Comparison of ENCODE assay signal across 16 cellular contexts in genomic region chr12:11961686-11962085, GRCh38.
A peak's percentile ranks its signal among the peaks of the same experiment; 100 is the strongest.
DNase-seq lines count a peak whose midpoint lies in the region; ATAC-seq and TF ChIP-seq lines count a peak whose summit lies in the region.
"Had no signal": no experiment of that assay in that cellular context is flagged by ENCODE, and none has a peak within 500 bp of the region (broad histone marks: within the 10 kb centered on the region; RNA-seq: fewer than 3 reads in every experiment).

No MANE protein-coding gene starts in this region.

- H3K9me3 ChIP-seq in endodermal cell (ENCODE audit: control insufficient read depth, low read length) (no peaks in the 10 kb centered on the region), neuronal stem cell (replicated peaks in 1 of 2; ENCODE audit: control insufficient read depth in 2 of 2, insufficient read depth in 1 of 2, low read depth in 1 of 2, low read length in 2 of 2) (no peaks in the 10 kb centered on the region), WERI-Rb-1 (ENCODE audit: severe bottlenecking) (no peaks in the 10 kb centered on the region)
- H3K9me3 ChIP-seq: BLaER1 had no signal

- no peak overlapping the region for H3K4me3 Mint-ChIP-seq in activated CD4-positive, alpha-beta T cell treated with anti-CD3 and anti-CD28 coated beads, Interleukin-2, amount 10 ng/mL, durations not matched to agents 7 days and 5 days
- no peak overlapping the region for H3K4me3 Mint-ChIP-seq in endodermal cell
- H3K4me3 Mint-ChIP-seq: CD14-positive monocyte; CD4-positive, alpha-beta memory T cell had no signal

- H2BK15ac ChIP-seq in neuronal stem cell (ENCODE audit: low read length), result no peak overlapping the region

- H3K4me1 ChIP-seq in endodermal cell (ENCODE audit: control insufficient read depth, insufficient read depth, low read length), result peaks cover 11% of the 10 kb centered on the region
- H3K4me1 ChIP-seq in neuronal stem cell (ENCODE audit: control insufficient read depth in 2 of 2, insufficient read depth in 1 of 2, low read depth in 1 of 2, low read length in 2 of 2), result peaks cover 3 to 11% of the 10 kb centered on the region in 2 donors

- no peak overlapping the region for H3K4ac ChIP-seq in neuronal stem cell (ENCODE audit: low read length)

- H3K27ac Mint-ChIP-seq in activated CD4-positive, alpha-beta T cell treated with anti-CD3 and anti-CD28 coated beads, Interleukin-2, amount 10 ng/mL, durations not matched to agents 7 days and 5 days, result no peak overlapping the region
- peak overlapping the region; percentile 4 for H3K27ac Mint-ChIP-seq in endodermal cell

- H3K36me3 Mint-ChIP-seq in activated CD4-positive, alpha-beta T cell treated with anti-CD3 and anti-CD28 coated beads, Interleukin-2, amount 10 ng/mL, durations not matched to agents 7 days and 5 days (ENCODE audit: low read depth), result peaks cover 12% of the 10 kb centered on the region
- H3K36me3 Mint-ChIP-seq in endodermal cell (ENCODE audit: low read depth), result peaks cover 18% of the 10 kb centered on the region
- H3K36me3 Mint-ChIP-seq: CD14-positive monocyte; CD4-positive, alpha-beta memory T cell had no signal

- H4K91ac ChIP-seq in neuronal stem cell (ENCODE audit: low read depth, low read length, poor library complexity), result no peak overlapping the region

- no peak overlapping the region for H3K4me2 ChIP-seq in neuronal stem cell (ENCODE audit: insufficient read depth, low read length, poor library complexity, severe bottlenecking)
- H3K4me2 ChIP-seq: BLaER1 had no signal

- no peak overlapping the region for H3K14ac ChIP-seq in neuronal stem cell (ENCODE audit: low read length)

- H3K27me3 ChIP-seq in endodermal cell (ENCODE audit: control insufficient read depth, insufficient read depth, low read length, poor library complexity, severe bottlenecking) (no peaks in the 10 kb centered on the region), neuronal stem cell (ENCODE audit: control insufficient read depth in 3 of 3, insufficient read depth in 3 of 3, low read depth in 1 of 3, low read length in 3 of 3) (no peaks in the 10 kb centered on the region), WERI-Rb-1 (ENCODE audit: insufficient read depth, low read depth, severe bottlenecking) (no peaks in the 10 kb centered on the region)
- H3K27me3 ChIP-seq: BLaER1 had no signal

- peak overlapping the region; percentile 85 for H3K18ac ChIP-seq in neuronal stem cell (ENCODE audit: low read length)

- CTCF ChIA-PET in activated CD4-positive, alpha-beta T cell treated with anti-CD3 and anti-CD28 coated beads, Interleukin-2, amount 10 ng/mL, durations not matched to agents 7 days and 5 days (lab: Charles Lee), result interaction anchor here (1.3 to 1.7 kb wide), 3 partner anchors 8 to 71 kb away, joined by 3 to 5 read pairs (median 5); no protein-coding TSS in a partner anchor

- POLR2A ChIA-PET in activated CD4-positive, alpha-beta T cell treated with anti-CD3 and anti-CD28 coated beads, Interleukin-2, amount 10 ng/mL, durations not matched to agents 7 days and 5 days (lab: Charles Lee), result no interaction called here

- H4K8ac ChIP-seq in neuronal stem cell (ENCODE audit: low read depth, low read length), result no peak overlapping the region

- H3K36me3 ChIP-seq in endodermal cell (ENCODE audit: control insufficient read depth, insufficient read depth, low read length), result peaks cover 4% of the 10 kb centered on the region
- H3K36me3 ChIP-seq in neuronal stem cell (replicated peaks in 1 of 2; ENCODE audit: control insufficient read depth in 2 of 2, insufficient read depth in 2 of 2, low read length in 2 of 2), result no peaks in the 10 kb centered on the region
- no peaks in the 10 kb centered on the region for H3K36me3 ChIP-seq in WERI-Rb-1
- H3K36me3 ChIP-seq: BLaER1 had no signal

- peaks cover 2% of the 10 kb centered on the region for H3K27me3 Mint-ChIP-seq in activated CD4-positive, alpha-beta T cell treated with anti-CD3 and anti-CD28 coated beads, Interleukin-2, amount 10 ng/mL, durations not matched to agents 7 days and 5 days
- H3K27me3 Mint-ChIP-seq in endodermal cell (ENCODE audit: insufficient read depth), result no peaks in the 10 kb centered on the region
- H3K27me3 Mint-ChIP-seq: CD4-positive, alpha-beta memory T cell had no signal

- peaks cover 10% of the 10 kb centered on the region for H3K9me3 Mint-ChIP-seq in activated CD4-positive, alpha-beta T cell treated with anti-CD3 and anti-CD28 coated beads, Interleukin-2, amount 10 ng/mL, durations not matched to agents 7 days and 5 days
- H3K9me3 Mint-ChIP-seq in endodermal cell, result no peaks in the 10 kb centered on the region
- H3K9me3 Mint-ChIP-seq: CD4-positive, alpha-beta memory T cell had no signal

- H3K4me1 Mint-ChIP-seq in activated CD4-positive, alpha-beta T cell treated with anti-CD3 and anti-CD28 coated beads, Interleukin-2, amount 10 ng/mL, durations not matched to agents 7 days and 5 days, result peaks cover 24% of the 10 kb centered on the region
- H3K4me1 Mint-ChIP-seq in endodermal cell, result peaks cover 31% of the 10 kb centered on the region

- TF ChIP-seq CTCF in endodermal cell (conservative IDR thresholded peaks at IDR 0.05), result no peak
- no peak for TF ChIP-seq CTCF in WERI-Rb-1 (IDR thresholded peaks at IDR 0.05; ENCODE audit: low read depth, low read length)

- no peak for ATAC-seq in HG02571 (IDR thresholded peaks at IDR 0.05; ENCODE audit: unreplicated experiment)

- no peaks in the 10 kb centered on the region for H3K79me1 ChIP-seq in neuronal stem cell (ENCODE audit: low read depth, low read length)

- 73 to 85% methylated on average over 2 to 5 of the region's 5 CpGs for WGBS in endodermal cell (ENCODE audit: insufficient coverage in 1 of 2, insufficient read length in 1 of 2), 2 experiments
- no CpG with 5 or more reads among the region's 5 CpGs for WGBS in neuronal stem cell (ENCODE audit: extremely low coverage in 2 of 2, insufficient read length in 2 of 2, insufficient replicate concordance in 1 of 2), 2 donors

- H3K4me3 ChIP-seq in endodermal cell (ENCODE audit: low read length) (no peak overlapping the region), neuronal stem cell (ENCODE audit: low read length in 2 of 2) (no peak overlapping the region), WERI-Rb-1 (ENCODE audit: low read depth, low read length) (no peak overlapping the region)
- H3K4me3 ChIP-seq: BLaER1 had no signal

- no peak overlapping the region for H3K9ac ChIP-seq in endodermal cell (ENCODE audit: extremely low read depth, low read length, poor library complexity, severe bottlenecking)
- no peak overlapping the region for H3K9ac ChIP-seq in neuronal stem cell (ENCODE audit: low read depth, low read length, poor library complexity)
- H3K9ac ChIP-seq: BLaER1 had no signal

- no peak overlapping the region for H2BK12ac ChIP-seq in neuronal stem cell (ENCODE audit: low read length)

- H3K23ac ChIP-seq in neuronal stem cell (ENCODE audit: low read depth, low read length, poor library complexity), result no peak overlapping the region

- peak; percentile 3 for DNase-seq in activated CD4-positive, alpha-beta T cell treated with anti-CD3 and anti-CD28 coated beads, Interleukin-2, amount 10 ng/mL, durations not matched to agents 7 days and 5 days
- DNase-seq in activated CD4-positive, alpha-beta T cell treated with anti-CD3 and anti-CD28 coated beads for 48 hours, result no peak
- DNase-seq in endodermal cell, result peak; percentile 56
- no peak for DNase-seq in neuronal stem cell (ENCODE audit: low spot score)
- DNase-seq in WERI-Rb-1, result no peak
- no peak for DNase-seq in T1000 (lab: John Stamatoyannopoulos, UW)
- DNase-seq: 8988T; CD4-positive, alpha-beta memory T cell; DMS153; DMS79; GDM1; HCEC 1CT had no signal

- no peak overlapping the region for H3K27ac ChIP-seq in endodermal cell (ENCODE audit: low read depth, low read length)
- no peak overlapping the region for H3K27ac ChIP-seq in neuronal stem cell (replicated peaks; ENCODE audit: low read length)
- H3K27ac ChIP-seq in WERI-Rb-1, result no peak overlapping the region
- H3K27ac ChIP-seq: BLaER1, HL-60 had no signal

- H2BK120ac ChIP-seq in neuronal stem cell (ENCODE audit: low read depth, low read length), result no peak overlapping the region

- H2BK5ac ChIP-seq in neuronal stem cell (ENCODE audit: low read length), result no peak overlapping the region

- peak overlapping the region; percentile 61 for H2AFZ ChIP-seq in neuronal stem cell (ENCODE audit: low read length)

- H2AK5ac ChIP-seq in neuronal stem cell (ENCODE audit: low read depth, low read length), result no peak overlapping the region

Comparison
In these comparisons a context has a peak if more than half of its experiments do, and no peak if none do; other contexts are left out.
1. DNase-seq: peak in activated CD4-positive, alpha-beta T cell treated with anti-CD3 and anti-CD28 coated beads, Interleukin-2, amount 10 ng/mL, durations not matched to agents 7 days and 5 days (single experiment) and endodermal cell (single experiment); none in activated CD4-positive, alpha-beta T cell treated with anti-CD3 and anti-CD28 coated beads for 48 hours (single experiment), neuronal stem cell (single experiment), WERI-Rb-1 (single experiment) and T1000 (single experiment).